ENCODE assay signal across 18 cellular contexts in genomic region chr6:18795726-18796125, GRCh38.
A peak's percentile ranks its signal among the peaks of the same experiment; 100 is the strongest.
DNase-seq lines count a peak whose midpoint lies in the region; ATAC-seq, FAIRE-seq and TF ChIP-seq lines count a peak whose summit lies in the region.
"Had no signal": no experiment of that assay in that cellular context is flagged by ENCODE, and none has a peak within 500 bp of the region (broad histone marks: within the 10 kb centered on the region; RNA-seq: fewer than 3 reads in every experiment).

No MANE protein-coding gene starts in this region.

- no peak overlapping the region for H3K4me3 Mint-ChIP-seq in GM23338
- H3K4me3 Mint-ChIP-seq: CD14-positive monocyte; CD8-positive, alpha-beta T cell had no signal

- H3K4me1 Mint-ChIP-seq in GM23338 = peaks cover 5% of the 10 kb centered on the region; the same call in 2 of the 3 replicates
- H3K4me1 Mint-ChIP-seq: CD14-positive monocyte had no signal

- no peak overlapping the region for H3K27ac ChIP-seq in GM23338 (ENCODE audit: low read depth)
- no peak overlapping the region for H3K27ac ChIP-seq in mesendoderm (ENCODE audit: low read depth, low read length)
- H3K27ac ChIP-seq in MM.1S (ENCODE audit: low read length) = no peak overlapping the region
- H3K27ac ChIP-seq: A549 had no signal

- H2AK5ac ChIP-seq in mesendoderm (ENCODE audit: low read length) = no peak overlapping the region

- no peak for ATAC-seq in GM23338
- ATAC-seq: A549; CD8-positive, alpha-beta T cell; HCT116 had no signal

- H3K36me3 ChIP-seq in GM23338 (ENCODE audit: insufficient read depth) (no peaks in the 10 kb centered on the region), bronchial epithelial cell (ENCODE audit: control insufficient read depth, insufficient read depth, low read length) (no peaks in the 10 kb centered on the region), mesendoderm (ENCODE audit: control insufficient read depth, insufficient read depth, low read length) (no peaks in the 10 kb centered on the region), MM.1S (replicated peaks; ENCODE audit: insufficient read depth, low read length) (no peaks in the 10 kb centered on the region)

- H3K27me3 Mint-ChIP-seq in GM23338 (ENCODE audit: insufficient read depth, low read depth, poor library complexity) = no peaks in the 10 kb centered on the region

- no peak overlapping the region for H2BK120ac ChIP-seq in mesendoderm (ENCODE audit: low read depth, low read length)

- H4K8ac ChIP-seq in mesendoderm (ENCODE audit: low read depth, low read length) = no peak overlapping the region

- H2BK15ac ChIP-seq in mesendoderm (replicated peaks; ENCODE audit: low read depth) = no peak overlapping the region

- H3K36me3 Mint-ChIP-seq in GM23338 (ENCODE audit: low read depth) = no peaks in the 10 kb centered on the region
- H3K36me3 Mint-ChIP-seq: CD14-positive monocyte; CD8-positive, alpha-beta T cell had no signal

- no peaks in the 10 kb centered on the region for H3K27me3 ChIP-seq in GM23338 (ENCODE audit: insufficient read depth)
- H3K27me3 ChIP-seq in bronchial epithelial cell (ENCODE audit: control insufficient read depth, insufficient read depth, low read length) = no peaks in the 10 kb centered on the region
- no peaks in the 10 kb centered on the region for H3K27me3 ChIP-seq in mesendoderm (ENCODE audit: insufficient read depth, low read length, poor library complexity)
- no peaks in the 10 kb centered on the region for H3K27me3 ChIP-seq in MM.1S (replicated peaks; ENCODE audit: insufficient read depth, low read length)

- FAIRE-seq in bronchial epithelial cell (lab: Jason Lieb, UNC) = peak; percentile 13
- FAIRE-seq: A549, D721Med, GM12892 had no signal

- H3K4ac ChIP-seq in mesendoderm (ENCODE audit: low read depth, low read length) = no peak overlapping the region

- H3K4me2 ChIP-seq in GM23338 (no peak overlapping the region), mesendoderm (ENCODE audit: low read length) (no peak overlapping the region), MM.1S (ENCODE audit: low read depth, low read length) (no peak overlapping the region)
- H3K4me2 ChIP-seq: A549 had no signal

- H3K4me1 ChIP-seq in GM23338 (ENCODE audit: insufficient read depth) = no peaks in the 10 kb centered on the region; the same call in none of the 2 replicates
- peaks cover 6% of the 10 kb centered on the region for H3K4me1 ChIP-seq in mesendoderm (ENCODE audit: control insufficient read depth, low read depth, low read length)
- H3K4me1 ChIP-seq in MM.1S (ENCODE audit: low read length) = no peaks in the 10 kb centered on the region
- H3K4me1 ChIP-seq: A549 had no signal

- H3K23ac ChIP-seq in mesendoderm (ENCODE audit: low read length) = no peak overlapping the region

- no peaks in the 10 kb centered on the region for H3K9me3 ChIP-seq in MM.1S (replicated peaks; ENCODE audit: insufficient read depth, low read length)
- H3K9me3 ChIP-seq: A549 had no signal

- H3K27ac Mint-ChIP-seq in GM23338 = 0 out of 2 replicates have a peak overlapping the region, but pooled peaks have one; percentile 49
- H3K27ac Mint-ChIP-seq: CD14-positive monocyte; CD8-positive, alpha-beta T cell had no signal

- H4K5ac ChIP-seq in mesendoderm (ENCODE audit: low read length) = no peak overlapping the region

- no peaks in the 10 kb centered on the region for H3K79me2 ChIP-seq in GM23338 (replicated peaks; ENCODE audit: insufficient read depth)
- H3K79me2 ChIP-seq in mesendoderm (ENCODE audit: control insufficient read depth, insufficient read depth, low read length) = no peaks in the 10 kb centered on the region
- H3K79me2 ChIP-seq in MM.1S (ENCODE audit: low read length) = no peaks in the 10 kb centered on the region

- H3K9me3 Mint-ChIP-seq in GM23338 = no peaks in the 10 kb centered on the region

- H3K79me1 ChIP-seq in mesendoderm (ENCODE audit: low read length) = no peaks in the 10 kb centered on the region

- no peak overlapping the region for H3K18ac ChIP-seq in mesendoderm (ENCODE audit: low read length)

- no peaks in the 10 kb centered on the region for H4K20me1 ChIP-seq in GM23338 (replicated peaks; ENCODE audit: insufficient read depth)
- no peaks in the 10 kb centered on the region for H4K20me1 ChIP-seq in MM.1S (ENCODE audit: insufficient read depth, low read length)

- H3K4me3 ChIP-seq in GM23338 (no peak overlapping the region), bronchial epithelial cell (ENCODE audit: low read depth, low read length) (no peak overlapping the region), mesendoderm (ENCODE audit: low read length) (no peak overlapping the region), MM.1S (ENCODE audit: low read length) (no peak overlapping the region)
- H3K4me3 ChIP-seq: A549 had no signal

- H3K9ac ChIP-seq in mesendoderm (ENCODE audit: low read length) = no peak overlapping the region
- H3K9ac ChIP-seq in MM.1S (ENCODE audit: low read length) = no peak overlapping the region

- H3F3A ChIP-seq in GM23338 (replicated peaks; ENCODE audit: low read depth) (no peaks in the 10 kb centered on the region), MM.1S (ENCODE audit: insufficient read depth, low read length) (no peaks in the 10 kb centered on the region)

- no peak overlapping the region for H2BK5ac ChIP-seq in mesendoderm (ENCODE audit: low read length)

- DNase-seq in GM23338 (ENCODE audit: low spot score) (no peak), NCI-H69 (lab: John Stamatoyannopoulos, UW) (peak; percentile 36), bronchial epithelial cell (ENCODE audit: low read depth) (no peak), mesendoderm (peak; percentile 50), MM.1S (no peak), HK-2 (ENCODE audit: unreplicated experiment) (no peak)
- no peak for DNase-seq in stimulated activated CD4-positive, alpha-beta T cell treated with anti-CD3 and anti-CD28 coated beads, Interleukin-2, amount 100 ng/mL, for 24 hours
- DNase-seq: CD8-positive, alpha-beta T cell; COR-L47; DMS153; DMS79 treated with DMSO at 0.1 percent for 48 hours; EL; GDM1 had no signal

- no CpG with 5 or more reads among the region's 5 CpGs for WGBS in mesendoderm (ENCODE audit: extremely low coverage, insufficient coverage, low lambda C conversion rate)

- H2AFZ ChIP-seq in GM23338 = peak overlapping the region; percentile 1; the same call in 1 of the 2 replicates
- H2AFZ ChIP-seq in MM.1S (ENCODE audit: low read length) = no peak overlapping the region

- TF ChIP-seq CTCF in GM23338 (conservative IDR thresholded peaks at IDR 0.05; ENCODE audit: low read depth in 2 of 2) (no peak), bronchial epithelial cell (IDR thresholded peaks at IDR 0.05; ENCODE audit: insufficient read depth, low read length, severe bottlenecking) (no peak), MM.1S (IDR thresholded peaks at IDR 0.05; ENCODE audit: low read length) (no peak)

- H3K56ac ChIP-seq in mesendoderm (ENCODE audit: low read length) = no peak overlapping the region

- H3K9me2 ChIP-seq in GM23338 (ENCODE audit: insufficient read depth) (peaks cover 14% of the 10 kb centered on the region), MM.1S (replicated peaks; ENCODE audit: insufficient read depth, low read length) (no peaks in the 10 kb centered on the region)

TF ChIP-seq in GM23338, 12 proteins besides CTCF, POLR2A, EP300 and RAD21:
- TF ChIP-seq JUNB (IDR thresholded peaks at IDR 0.05; ENCODE audit: unreplicated experiment) (no peak), ZNF114 (CRISPR knock-in tag; IDR thresholded peaks at IDR 0.05) (no peak), ZNF331 (CRISPR knock-in tag; IDR thresholded peaks at IDR 0.05; ENCODE audit: low read depth) (no peak), EZH2 (IDR thresholded peaks at IDR 0.05; ENCODE audit: low read depth, unreplicated experiment) (no peak)
- TF ChIP-seq, protein P1, sequence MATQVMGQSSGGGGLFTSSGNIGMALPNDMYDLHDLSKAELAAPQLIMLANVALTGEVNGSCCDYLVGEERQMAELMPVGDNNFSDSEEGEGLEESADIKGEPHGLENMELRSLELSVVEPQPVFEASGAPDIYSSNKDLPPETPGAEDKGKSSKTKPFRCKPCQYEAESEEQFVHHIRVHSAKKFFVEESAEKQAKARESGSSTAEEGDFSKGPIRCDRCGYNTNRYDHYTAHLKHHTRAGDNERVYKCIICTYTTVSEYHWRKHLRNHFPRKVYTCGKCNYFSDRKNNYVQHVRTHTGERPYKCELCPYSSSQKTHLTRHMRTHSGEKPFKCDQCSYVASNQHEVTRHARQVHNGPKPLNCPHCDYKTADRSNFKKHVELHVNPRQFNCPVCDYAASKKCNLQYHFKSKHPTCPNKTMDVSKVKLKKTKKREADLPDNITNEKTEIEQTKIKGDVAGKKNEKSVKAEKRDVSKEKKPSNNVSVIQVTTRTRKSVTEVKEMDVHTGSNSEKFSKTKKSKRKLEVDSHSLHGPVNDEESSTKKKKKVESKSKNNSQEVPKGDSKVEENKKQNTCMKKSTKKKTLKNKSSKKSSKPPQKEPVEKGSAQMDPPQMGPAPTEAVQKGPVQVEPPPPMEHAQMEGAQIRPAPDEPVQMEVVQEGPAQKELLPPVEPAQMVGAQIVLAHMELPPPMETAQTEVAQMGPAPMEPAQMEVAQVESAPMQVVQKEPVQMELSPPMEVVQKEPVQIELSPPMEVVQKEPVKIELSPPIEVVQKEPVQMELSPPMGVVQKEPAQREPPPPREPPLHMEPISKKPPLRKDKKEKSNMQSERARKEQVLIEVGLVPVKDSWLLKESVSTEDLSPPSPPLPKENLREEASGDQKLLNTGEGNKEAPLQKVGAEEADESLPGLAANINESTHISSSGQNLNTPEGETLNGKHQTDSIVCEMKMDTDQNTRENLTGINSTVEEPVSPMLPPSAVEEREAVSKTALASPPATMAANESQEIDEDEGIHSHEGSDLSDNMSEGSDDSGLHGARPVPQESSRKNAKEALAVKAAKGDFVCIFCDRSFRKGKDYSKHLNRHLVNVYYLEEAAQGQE (IDR thresholded peaks at IDR 0.05; ENCODE audit: unreplicated experiment) = no peak

Comparison
In these comparisons a context has a peak if more than half of its experiments do, and no peak if none do; other contexts are left out.
1. DNase-seq: peak in NCI-H69 (single experiment) and mesendoderm (single experiment); none in GM23338 (single experiment), bronchial epithelial cell (single experiment), stimulated activated CD4-positive, alpha-beta T cell treated with anti-CD3 and anti-CD28 coated beads, Interleukin-2, amount 100 ng/mL, for 24 hours (0 of 2), MM.1S (single experiment) and HK-2 (single experiment).